15 cellular contexts compared by ENCODE assay signal in the genomic region with DNA sequence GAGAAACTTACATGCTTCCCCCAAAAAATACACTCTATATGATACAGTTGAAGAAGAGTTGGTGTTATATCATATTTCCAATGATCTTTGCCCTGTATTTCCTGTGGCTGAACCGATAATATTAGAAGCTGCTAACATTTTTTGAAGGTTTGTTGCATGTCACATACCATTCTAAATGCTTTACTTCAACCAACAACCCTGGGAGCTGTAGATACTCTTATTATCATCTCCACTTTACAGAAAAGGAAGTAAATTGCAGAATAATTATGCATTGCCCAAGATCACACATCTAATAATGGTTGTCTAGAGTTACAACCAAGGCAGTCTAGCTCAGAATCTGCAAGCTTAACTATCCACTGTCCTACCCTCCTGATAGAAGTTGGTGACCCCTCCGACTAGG.
DNase-seq lines count a peak whose midpoint lies in the region; ATAC-seq and TF ChIP-seq lines count a peak whose summit lies in the region.
"Had no signal": no experiment of that assay in that cellular context is flagged by ENCODE, and none has a peak within 500 bp of the region (broad histone marks: within the 10 kb centered on the region; RNA-seq: fewer than 3 reads in every experiment).

No MANE protein-coding gene starts in this region.

- H4K20me1 ChIP-seq in IMR-90 (ENCODE audit: insufficient read depth, low read length): no peaks in the 10 kb centered on the region
- no peaks in the 10 kb centered on the region for H4K20me1 ChIP-seq in smooth muscle cell (ENCODE audit: low read depth)
- H4K20me1 ChIP-seq: BLaER1 treated with 17β-estradiol and CSF1 and Interleukin-3, amounts not matched to agents 10 nM and 100 nM had no signal

- peaks cover 9% of the 10 kb centered on the region for H3F3A ChIP-seq in smooth muscle cell (ENCODE audit: low read depth)

- H2BK5ac ChIP-seq in IMR-90 (ENCODE audit: low read depth, low read length, poor library complexity, severe bottlenecking): no peak overlapping the region

- H3K36me3 ChIP-seq in IMR-90 (ENCODE audit: control insufficient read depth, insufficient read depth, low read length) (no peaks in the 10 kb centered on the region), smooth muscle cell (ENCODE audit: low read depth) (no peaks in the 10 kb centered on the region)
- H3K36me3 ChIP-seq: BLaER1 treated with 17β-estradiol and CSF1 and Interleukin-3, amounts not matched to agents 10 nM and 100 nM; HAP-1 had no signal

- in situ Hi-C loops in IMR-90 (cut with MboI; ENCODE audit: low sequenced_read_pairs): no loop called here

- H3K9me1 ChIP-seq in IMR-90 (ENCODE audit: insufficient read depth, low read length): peaks cover 3% of the 10 kb centered on the region; the same call in 1 of the 2 replicates

- peaks cover 14% of the 10 kb centered on the region for H3K4me1 ChIP-seq in IMR-90 (ENCODE audit: control insufficient read depth, insufficient read depth, low read length)
- peaks cover 4% of the 10 kb centered on the region for H3K4me1 ChIP-seq in smooth muscle cell (ENCODE audit: low read depth)
- H3K4me1 ChIP-seq: BLaER1 treated with 17β-estradiol and CSF1 and Interleukin-3, amounts not matched to agents 10 nM and 100 nM; HAP-1 had no signal

- WGBS in IMR-90 (ENCODE audit: extremely low coverage in 2 of 2, insufficient read length in 1 of 2), 2 experiments: no CpG with 5 or more reads among the region's 2 CpGs
- 82% methylated on average over 2 of the region's 2 CpGs for WGBS in smooth muscle cell (ENCODE audit: low lambda C conversion rate)

- H3K4me2 ChIP-seq in IMR-90 (ENCODE audit: low read depth, low read length) (peak overlapping the region; percentile 24; the same call in 1 of the 2 replicates), smooth muscle cell (no peak overlapping the region)
- H3K4me2 ChIP-seq: BLaER1 treated with 17β-estradiol and CSF1 and Interleukin-3, amounts not matched to agents 10 nM and 100 nM had no signal

- ATAC-seq in Right ventricle myocardium superior (ENCODE audit: poor library complexity): peak; percentile 6
- ATAC-seq in Right ventricle myocardium inferior: no peak
- ATAC-seq in IMR-90 (ENCODE audit: low read depth): peak; percentile 42
- ATAC-seq in GM18867 (IDR thresholded peaks at IDR 0.05; ENCODE audit: unreplicated experiment): no peak
- ATAC-seq: CD8-positive, alpha-beta T cell; HepG2 had no signal

- dilution Hi-C loops in IMR-90 (cut with HindIII; ENCODE audit: low sequenced_read_pairs, unreplicated experiment): no loop called here

- H2BK15ac ChIP-seq in IMR-90 (ENCODE audit: low read depth, low read length): no peak overlapping the region

- TF ChIP-seq CTCF in IMR-90 (conservative IDR thresholded peaks at IDR 0.05; ENCODE audit: low read depth, low read length): no peak
- no peak for TF ChIP-seq CTCF in choroid plexus epithelial cell (conservative IDR thresholded peaks at IDR 0.05; ENCODE audit: low read depth, low read length)
- no peak for TF ChIP-seq CTCF in smooth muscle cell (IDR thresholded peaks at IDR 0.05; ENCODE audit: borderline replicate concordance, insufficient read depth, poor library complexity, severe bottlenecking)

- H2AK9ac ChIP-seq in IMR-90 (replicated peaks; ENCODE audit: low read depth, low read length, poor library complexity): no peak overlapping the region

- no peak overlapping the region for H3K14ac ChIP-seq in IMR-90 (replicated peaks; ENCODE audit: low read depth, low read length)

- TF ChIP-seq POLR2A in IMR-90 (IDR thresholded peaks at IDR 0.05; ENCODE audit: low read depth, low read length): no peak

- no peak overlapping the region for H2AFZ ChIP-seq in IMR-90 (replicated peaks; ENCODE audit: low read length, poor library complexity)
- peak overlapping the region; percentile 61 for H2AFZ ChIP-seq in smooth muscle cell (ENCODE audit: low read depth)

- DNase-seq in Right ventricle myocardium superior (no peak), Right ventricle myocardium inferior (ENCODE audit: missing footprints) (no peak), IMR-90 (no peak), choroid plexus epithelial cell (ENCODE audit: low read depth) (peak; percentile 65), smooth muscle cell (lab: John Stamatoyannopoulos, UW; ENCODE audit: unreplicated experiment) (no peak), LoVo (ENCODE audit: low spot score) (no peak)
- DNase-seq: CD8-positive, alpha-beta T cell; DMS 273 treated with DMSO at 0.1 percent for 48 hours; DMS53; DND-41 had no signal

- H4K91ac ChIP-seq in IMR-90 (ENCODE audit: insufficient read depth, low read depth, low read length): no peak overlapping the region

- H2AK5ac ChIP-seq in IMR-90 (ENCODE audit: low read depth, low read length): no peak overlapping the region

- POLR2A ChIA-PET in IMR-90 (lab: Charles Lee; ENCODE audit: unreplicated experiment): no interaction called here

- no peak for TF ChIP-seq RAD21 in IMR-90 (IDR thresholded peaks at IDR 0.05; ENCODE audit: low read length)

- H3K9ac ChIP-seq in IMR-90 (ENCODE audit: low read depth, low read length) (no peak overlapping the region), smooth muscle cell (ENCODE audit: low read depth) (no peak overlapping the region)
- H3K9ac ChIP-seq: BLaER1 treated with 17β-estradiol and CSF1 and Interleukin-3, amounts not matched to agents 10 nM and 100 nM; GM23248 had no signal

- H3K4ac ChIP-seq in IMR-90 (ENCODE audit: low read depth, low read length): no peak overlapping the region

- H2BK120ac ChIP-seq in IMR-90 (ENCODE audit: low read depth, low read length): no peak overlapping the region; the same call in 1 of the 2 replicates

- no peaks in the 10 kb centered on the region for H3K79me2 ChIP-seq in smooth muscle cell (ENCODE audit: low read depth)

- H3K56ac ChIP-seq in IMR-90 (ENCODE audit: extremely low read depth, insufficient read depth, low read length): no peak overlapping the region

- H2BK20ac ChIP-seq in IMR-90 (ENCODE audit: low read depth, low read length): no peak overlapping the region

- intact Hi-C loops in Right ventricle myocardium superior (cut with DNase I) (no loop called here), Right ventricle myocardium inferior (cut with DNase I) (no loop called here), IMR-90 (cut with micrococcal nuclease) (no loop called here)

- H4K5ac ChIP-seq in IMR-90 (ENCODE audit: low read depth, low read length): peak overlapping the region; percentile 67; the same call in 1 of the 2 replicates

- H3K27ac ChIP-seq in IMR-90 (ENCODE audit: insufficient read depth, low read length): no peak overlapping the region
- no peak overlapping the region for H3K27ac ChIP-seq in smooth muscle cell (ENCODE audit: low read depth)
- H3K27ac ChIP-seq: BLaER1 treated with 17β-estradiol and CSF1 and Interleukin-3, amounts not matched to agents 10 nM and 100 nM; GM23248 had no signal

- no peak overlapping the region for H3K23ac ChIP-seq in IMR-90 (ENCODE audit: low read depth, low read length)

- BruUV-seq in IMR-90 (replicated peaks; lab: Mats Ljungman, UMichigan): no TSS peak

- H3K9me3 ChIP-seq in IMR-90 (ENCODE audit: control insufficient read depth, insufficient read depth, low read length) (no peaks in the 10 kb centered on the region), smooth muscle cell (replicated peaks; ENCODE audit: low read depth) (no peaks in the 10 kb centered on the region)
- H3K9me3 ChIP-seq: HAP-1 had no signal

- peak overlapping the region; percentile 77 for H3K18ac ChIP-seq in IMR-90 (ENCODE audit: low read depth, low read length)

- CTCF ChIA-PET in IMR-90 (lab: Yijun Ruan, JAX): interaction anchor here (0.7 to 1.7 kb wide), 2 partner anchors 9 to 15 kb away, joined by 4 read pairs; no protein-coding TSS in a partner anchor

- H4K8ac ChIP-seq in IMR-90 (ENCODE audit: low read depth in 2 of 2, low read length in 2 of 2): no peak overlapping the region; a peak in 1 of 4 replicates

- no peaks in the 10 kb centered on the region for H3K79me1 ChIP-seq in IMR-90 (ENCODE audit: low read depth in 1 of 2, low read length in 2 of 2)

- no peaks in the 10 kb centered on the region for H3K27me3 ChIP-seq in IMR-90 (ENCODE audit: control insufficient read depth, insufficient read depth, low read length)
- no peaks in the 10 kb centered on the region for H3K27me3 ChIP-seq in smooth muscle cell (ENCODE audit: low read depth)
- H3K27me3 ChIP-seq: BLaER1 treated with 17β-estradiol and CSF1 and Interleukin-3, amounts not matched to agents 10 nM and 100 nM had no signal

- H3K4me3 ChIP-seq in IMR-90 (ENCODE audit: insufficient read depth, low read depth, low read length) (no peak overlapping the region), choroid plexus epithelial cell (ENCODE audit: low read depth, low read length) (no peak overlapping the region), smooth muscle cell (no peak overlapping the region)
- H3K4me3 ChIP-seq: BLaER1 treated with 17β-estradiol and CSF1 and Interleukin-3, amounts not matched to agents 10 nM and 100 nM; GM23248; HAP-1 had no signal

TF ChIP-seq in IMR-90, 13 proteins besides CTCF, POLR2A, EP300 and RAD21:
- TF ChIP-seq, protein P1, sequence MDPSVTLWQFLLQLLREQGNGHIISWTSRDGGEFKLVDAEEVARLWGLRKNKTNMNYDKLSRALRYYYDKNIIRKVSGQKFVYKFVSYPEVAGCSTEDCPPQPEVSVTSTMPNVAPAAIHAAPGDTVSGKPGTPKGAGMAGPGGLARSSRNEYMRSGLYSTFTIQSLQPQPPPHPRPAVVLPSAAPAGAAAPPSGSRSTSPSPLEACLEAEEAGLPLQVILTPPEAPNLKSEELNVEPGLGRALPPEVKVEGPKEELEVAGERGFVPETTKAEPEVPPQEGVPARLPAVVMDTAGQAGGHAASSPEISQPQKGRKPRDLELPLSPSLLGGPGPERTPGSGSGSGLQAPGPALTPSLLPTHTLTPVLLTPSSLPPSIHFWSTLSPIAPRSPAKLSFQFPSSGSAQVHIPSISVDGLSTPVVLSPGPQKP (IDR thresholded peaks at IDR 0.05; ENCODE audit: borderline replicate concordance, low read depth, low read length): no peak
- no peak for TF ChIP-seq MXI1 (IDR thresholded peaks at IDR 0.05; ENCODE audit: borderline replicate concordance, low read depth, low read length)
TF ChIP-seq in IMR-90: peak in this region for 0.

Comparison
In these comparisons a context has a peak if more than half of its experiments do, and no peak if none do; other contexts are left out.
1. ATAC-seq: peak in Right ventricle myocardium superior (single experiment) and IMR-90 (single experiment); none in Right ventricle myocardium inferior (single experiment) and GM18867 (single experiment).